In genomic region chr19:16293133-16294085, GRCh38 we compare ENCODE assay signal across 8 cellular contexts. TPM values are rescaled to one million over a fixed set of nuclear protein-coding genes. Genes with fewer than 3 reads are reported as not detected.
DNase-seq lines count a peak whose midpoint lies in the region; ATAC-seq, FAIRE-seq and TF ChIP-seq lines count a peak whose summit lies in the region.

No MANE protein-coding gene starts in this region.

- POLR2A ChIA-PET in A549 (lab: Yijun Ruan, JAX) = interaction anchor here (1.0 kb wide), 1 partner anchor 31 kb away, joined by 5 read pairs; the partner anchor contains the start of gene KLF2

- peak overlapping the region; percentile 97 for H3K27ac Mint-ChIP-seq in mesothelial cell of epicardium
- H3K27ac Mint-ChIP-seq in activated naive CD8-positive, alpha-beta T cell treated with anti-CD3 and anti-CD28 coated beads, Interleukin-2, amount 50 U/mL, for 24 hours = no peak overlapping the region
- H3K27ac Mint-ChIP-seq in activated naive CD8-positive, alpha-beta T cell treated with anti-CD3 and anti-CD28 coated beads for 36 hours = no peak overlapping the region

- H3K4me3 ChIP-seq in A549 (peak overlapping the region; percentile 3; the same call in 2 of the 3 replicates), choroid plexus epithelial cell (ENCODE audit: low read depth, low read length) (peak overlapping the region; percentile 44), BE2C (ENCODE audit: low read depth, low read length) (no peak overlapping the region)

- peak overlapping the region; percentile 71 to 78 for H3K27ac ChIP-seq in A549

- no peaks in the 10 kb centered on the region for H3K27me3 ChIP-seq in BE2C

- H3K9me3 Mint-ChIP-seq in mesothelial cell of epicardium = no peaks in the 10 kb centered on the region
- H3K9me3 Mint-ChIP-seq in activated naive CD8-positive, alpha-beta T cell treated with anti-CD3 and anti-CD28 coated beads, Interleukin-2, amount 50 U/mL, for 24 hours = no peaks in the 10 kb centered on the region
- H3K9me3 Mint-ChIP-seq in activated naive CD8-positive, alpha-beta T cell treated with anti-CD3 and anti-CD28 coated beads for 36 hours = no peaks in the 10 kb centered on the region

- H3K9me3 ChIP-seq in A549 (no peaks in the 10 kb centered on the region), BE2C (peaks cover 4% of the 10 kb centered on the region)

- peaks cover 17% of the 10 kb centered on the region for H3K4me1 Mint-ChIP-seq in mesothelial cell of epicardium
- no peaks in the 10 kb centered on the region for H3K4me1 Mint-ChIP-seq in activated naive CD8-positive, alpha-beta T cell treated with anti-CD3 and anti-CD28 coated beads, Interleukin-2, amount 50 U/mL, for 24 hours
- no peaks in the 10 kb centered on the region for H3K4me1 Mint-ChIP-seq in activated naive CD8-positive, alpha-beta T cell treated with anti-CD3 and anti-CD28 coated beads for 36 hours

- peak overlapping the region; percentile 58 for H3K4me3 Mint-ChIP-seq in mesothelial cell of epicardium
- no peak overlapping the region for H3K4me3 Mint-ChIP-seq in activated naive CD8-positive, alpha-beta T cell treated with anti-CD3 and anti-CD28 coated beads, Interleukin-2, amount 50 U/mL, for 24 hours
- H3K4me3 Mint-ChIP-seq in activated naive CD8-positive, alpha-beta T cell treated with anti-CD3 and anti-CD28 coated beads for 36 hours = no peak overlapping the region

- TF ChIP-seq POLR2A in A549 (IDR thresholded peaks at IDR 0.05; ENCODE audit: low read length) = no peak

- peak; percentile 31 to 66; a peak in 3 of 5 replicates for TF ChIP-seq EP300 in A549 (IDR thresholded peaks at IDR 0.05)

- DNase-seq in A549 (ENCODE audit: low read depth in 1 of 2, low spot score in 1 of 2) (peak; percentile 71 to 94), NCI-H1092 (lab: John Stamatoyannopoulos, UW) (peak; percentile 51), choroid plexus epithelial cell (ENCODE audit: low read depth) (peak; percentile 97), mesothelial cell of epicardium (ENCODE audit: low spot score in 2 of 2, unreplicated experiment in 2 of 2) (peak; percentile 42 to 66), BE2C (no peak)
- DNase-seq in activated naive CD8-positive, alpha-beta T cell treated with anti-CD3 and anti-CD28 coated beads, Interleukin-2, amount 50 U/mL, for 24 hours = no peak
- DNase-seq in activated naive CD8-positive, alpha-beta T cell treated with anti-CD3 and anti-CD28 coated beads for 36 hours = no peak

- H3K4me1 ChIP-seq in A549 (peaks cover 28% of the 10 kb centered on the region), BE2C (no peaks in the 10 kb centered on the region)

- FAIRE-seq in A549 (lab: Jason Lieb, UNC) = no peak

- under 1% methylated on average over 27 of the region's 27 CpGs for WGBS in A549 (ENCODE audit: missing lambda C conversion rate)

- CTCF ChIA-PET in A549 (lab: Yijun Ruan, JAX) = interaction anchor here (1.0 to 1.4 kb wide), 2 partner anchors 46 to 89 kb away, joined by 3 to 4 read pairs; no protein-coding TSS in a partner anchor

- no peaks in the 10 kb centered on the region for H3K36me3 ChIP-seq in BE2C

- TF ChIP-seq CTCF in A549 (IDR thresholded peaks at IDR 0.05) (no peak), choroid plexus epithelial cell (conservative IDR thresholded peaks at IDR 0.05; ENCODE audit: low read depth, low read length) (no peak), mesothelial cell of epicardium (IDR thresholded peaks at IDR 0.05; ENCODE audit: unreplicated experiment) (no peak), BE2C (IDR thresholded peaks at IDR 0.05; ENCODE audit: low read depth, low read length) (no peak)

- peak; percentile 90 to 92 for ATAC-seq in A549
- no peak for ATAC-seq in activated naive CD8-positive, alpha-beta T cell treated with anti-CD3 and anti-CD28 coated beads, Interleukin-2, amount 50 U/mL, for 24 hours
- ATAC-seq in GM18868 (IDR thresholded peaks at IDR 0.05; ENCODE audit: unreplicated experiment) = no peak

- H3K4me2 ChIP-seq in A549 = peak overlapping the region; percentile 72

- no peaks in the 10 kb centered on the region for H3K36me3 Mint-ChIP-seq in mesothelial cell of epicardium
- H3K36me3 Mint-ChIP-seq in activated naive CD8-positive, alpha-beta T cell treated with anti-CD3 and anti-CD28 coated beads, Interleukin-2, amount 50 U/mL, for 24 hours (ENCODE audit: low read depth) = no peaks in the 10 kb centered on the region
- H3K36me3 Mint-ChIP-seq in activated naive CD8-positive, alpha-beta T cell treated with anti-CD3 and anti-CD28 coated beads for 36 hours = no peaks in the 10 kb centered on the region

- H3K27me3 Mint-ChIP-seq in mesothelial cell of epicardium (ENCODE audit: low read depth) = peaks cover 5% of the 10 kb centered on the region
- peaks cover 7% of the 10 kb centered on the region for H3K27me3 Mint-ChIP-seq in activated naive CD8-positive, alpha-beta T cell treated with anti-CD3 and anti-CD28 coated beads, Interleukin-2, amount 50 U/mL, for 24 hours
- peaks cover 3% of the 10 kb centered on the region for H3K27me3 Mint-ChIP-seq in activated naive CD8-positive, alpha-beta T cell treated with anti-CD3 and anti-CD28 coated beads for 36 hours

- TF ChIP-seq RAD21 in A549 (conservative IDR thresholded peaks at IDR 0.05 in 1 of 2, IDR thresholded peaks at IDR 0.05 in 1 of 2) = 0 out of 5 replicates have a peak, but pooled peaks of 1 of the 2 experiments have one; percentile 22

TF ChIP-seq in A549, 52 proteins besides CTCF, POLR2A, EP300 and RAD21 (continues in another document):
- TF ChIP-seq FOSL2 (IDR thresholded peaks at IDR 0.05) (0 out of 2 replicates have a peak, but pooled peaks have one; percentile 14), FOSL2 (CRISPR knock-in tag; IDR thresholded peaks at IDR 0.05) (peak; percentile 55; the same call in 1 of the 2 replicates), NR3C1 (IDR thresholded peaks at IDR 0.05) (no peak), GATA3 (IDR thresholded peaks at IDR 0.05; ENCODE audit: borderline replicate concordance) (peak; percentile 85; the same call in 1 of the 2 replicates), KDM1A (IDR thresholded peaks at IDR 0.05; ENCODE audit: low read depth) (no peak), PBX3 (IDR thresholded peaks at IDR 0.05) (0 out of 2 replicates have a peak, but pooled peaks have one; percentile 20), CEBPB (IDR thresholded peaks at IDR 0.05) (peak; percentile 63 to 77), JUNB (IDR thresholded peaks at IDR 0.05) (peak; percentile 40; the same call in 1 of the 2 replicates), NFE2L2 (conservative IDR thresholded peaks at IDR 0.05; ENCODE audit: low read length) (peak; percentile 30; the same call in 1 of the 2 replicates), E2F6 (IDR thresholded peaks at IDR 0.05; ENCODE audit: borderline replicate concordance, low read depth) (peak; percentile 79), KDM5A (IDR thresholded peaks at IDR 0.05) (no peak), MAX (IDR thresholded peaks at IDR 0.05) (peak; percentile 34; the same call in 1 of the 2 replicates), JUN (IDR thresholded peaks at IDR 0.05) (peak; percentile 28 to 64; a peak in 3 of 5 replicates), ATOH8 (CRISPR knock-in tag; IDR thresholded peaks at IDR 0.05; ENCODE audit: low read depth) (no peak), MAFK (IDR thresholded peaks at IDR 0.05; ENCODE audit: partially characterized antibody) (peak; percentile 80)
- TF ChIP-seq, protein P1, sequence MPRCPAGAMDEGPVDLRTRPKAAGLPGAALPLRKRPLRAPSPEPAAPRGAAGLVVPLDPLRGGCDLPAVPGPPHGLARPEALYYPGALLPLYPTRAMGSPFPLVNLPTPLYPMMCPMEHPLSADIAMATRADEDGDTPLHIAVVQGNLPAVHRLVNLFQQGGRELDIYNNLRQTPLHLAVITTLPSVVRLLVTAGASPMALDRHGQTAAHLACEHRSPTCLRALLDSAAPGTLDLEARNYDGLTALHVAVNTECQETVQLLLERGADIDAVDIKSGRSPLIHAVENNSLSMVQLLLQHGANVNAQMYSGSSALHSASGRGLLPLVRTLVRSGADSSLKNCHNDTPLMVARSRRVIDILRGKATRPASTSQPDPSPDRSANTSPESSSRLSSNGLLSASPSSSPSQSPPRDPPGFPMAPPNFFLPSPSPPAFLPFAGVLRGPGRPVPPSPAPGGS (IDR thresholded peaks at IDR 0.05) = peak; percentile 32; the same call in 1 of the 3 replicates

RNA-seq across cellular contexts. Expression of gene KLF2, which starts 31.2 kb away (rescaled TPM):
- polyA plus RNA-seq in A549 (2011; rRNA removed) (2.7 and 3.4 TPM in 2 replicates), A549 (2017; fragmentation: RNase III; extraction: RNeasy Plus Mini Kit Qiagen cat#74134 plus additional on column Dnase treatment) (6.0 to 7.0 TPM (median 6.9 TPM) in 3 replicates)
- 42.8 and 49.2 TPM in 2 replicates for polyA plus RNA-seq in A549 (2012; cell fraction: cytosol; rRNA removed)
- polyA plus RNA-seq in A549 (2012; cell fraction: nucleus; rRNA removed) = 130 and 150 TPM in 2 replicates
- 1.8 and 3.2 TPM in 2 replicates for polyA minus RNA-seq in A549 (2011; rRNA and poly(A)+ RNA removed)
- 10.9 to 12.8 TPM (median 12.3 TPM) in 3 replicates for total RNA-seq in mesothelial cell of epicardium
- total RNA-seq in activated naive CD8-positive, alpha-beta T cell treated with anti-CD3 and anti-CD28 coated beads for 36 hours = under 1 TPM; 0.18 to 0.23 TPM
- 11.1 TPM for polyA plus RNA-seq in BE2C (2012; ENCODE audit: insufficient read depth, insufficient read length, low read depth)

Comparison
In these comparisons a context has a peak if more than half of its experiments do, and no peak if none do; other contexts are left out.
1. ATAC-seq: peak in A549 (2 of 2); none in activated naive CD8-positive, alpha-beta T cell treated with anti-CD3 and anti-CD28 coated beads, Interleukin-2, amount 50 U/mL, for 24 hours (single experiment) and GM18868 (single experiment).
2. DNase-seq: peak in A549 (2 of 2), NCI-H1092 (single experiment), choroid plexus epithelial cell (single experiment) and mesothelial cell of epicardium (2 of 2); none in activated naive CD8-positive, alpha-beta T cell treated with anti-CD3 and anti-CD28 coated beads, Interleukin-2, amount 50 U/mL, for 24 hours (single experiment), activated naive CD8-positive, alpha-beta T cell treated with anti-CD3 and anti-CD28 coated beads for 36 hours (single experiment) and BE2C (single experiment).